In the genomic region with DNA sequence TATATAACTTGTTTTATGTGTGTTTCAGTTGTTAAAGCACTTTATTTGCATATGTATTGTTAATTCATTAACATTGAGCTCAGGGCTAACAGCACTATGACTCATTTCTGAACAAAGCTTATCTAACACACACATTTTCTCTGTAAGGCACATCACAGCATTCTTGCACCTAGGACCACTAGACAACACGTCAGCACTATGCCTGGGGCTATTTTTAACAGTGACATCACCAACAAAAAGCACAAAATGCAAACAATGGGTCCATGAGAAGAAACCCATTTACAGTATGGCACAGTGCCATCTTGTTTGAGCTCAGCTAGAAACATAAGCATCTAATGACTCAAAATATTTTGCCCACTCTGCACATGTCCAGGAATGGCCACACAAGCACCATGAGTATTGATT, we compare ENCODE assay signal across 10 cellular contexts.
DNase-seq lines count a peak whose midpoint lies in the region; ATAC-seq, FAIRE-seq and TF ChIP-seq lines count a peak whose summit lies in the region.
"Had no signal": no experiment of that assay in that cellular context is flagged by ENCODE, and none has a peak within 500 bp of the region (broad histone marks: within the 10 kb centered on the region; RNA-seq: fewer than 3 reads in every experiment).

No MANE protein-coding gene starts in this region.

- TF ChIP-seq RAD21 in HepG2 (CRISPR knock-in tag; IDR thresholded peaks at IDR 0.05), result no peak

- H3K9me3 ChIP-seq in HepG2 (ENCODE audit: low read length), result no peaks in the 10 kb centered on the region
- no peaks in the 10 kb centered on the region for H3K9me3 ChIP-seq in right lobe of liver
- H3K9me3 ChIP-seq in RWPE2 (ENCODE audit: severe bottlenecking), result no peaks in the 10 kb centered on the region
- H3K9me3 ChIP-seq: BLaER1 had no signal

- TF ChIP-seq EP300 in HepG2 (IDR thresholded peaks at IDR 0.05; ENCODE audit: low read depth in 2 of 2, low read length in 2 of 2) (no peak), HepG2 (CRISPR knock-in tag; IDR thresholded peaks at IDR 0.05; ENCODE audit: borderline replicate concordance) (no peak)

- no peak for FAIRE-seq in HepG2 (lab: Jason Lieb, UNC)
- FAIRE-seq in urothelium cell line (lab: Jason Lieb, UNC), result peak; percentile 23

- DNase-seq in HepG2 (ENCODE audit: low spot score), result peak; percentile 25
- DNase-seq in right lobe of liver, result no peak
- DNase-seq in RWPE2 (ENCODE audit: low spot score), result no peak
- DNase-seq in urothelium cell line (ENCODE audit: low spot score), result peak; percentile 55
- no peak for DNase-seq in SW480 (ENCODE audit: low spot score)
- DNase-seq in activated CD4-positive, alpha-beta T cell treated with anti-CD3 and anti-CD28 coated beads for 4 hours, result no peak
- DNase-seq in AG08395 (ENCODE audit: low spot score), result no peak
- DNase-seq: activated naive CD8-positive, alpha-beta T cell treated with anti-CD3 and anti-CD28 coated beads, Interleukin-2, amount 10 ng/mL, durations not matched to agents 7 days and 5 days had no signal

- no peak overlapping the region for H3K9ac ChIP-seq in HepG2 (ENCODE audit: insufficient read depth, low read depth, low read length)
- H3K9ac ChIP-seq: BLaER1 had no signal

- no peak overlapping the region for H2AFZ ChIP-seq in HepG2 (ENCODE audit: low read length)

- H3K4me1 ChIP-seq in HepG2 (ENCODE audit: insufficient read depth, low read length), result no peaks in the 10 kb centered on the region
- no peaks in the 10 kb centered on the region for H3K4me1 ChIP-seq in right lobe of liver
- peaks cover 19% of the 10 kb centered on the region for H3K4me1 ChIP-seq in RWPE2 (ENCODE audit: insufficient read depth, poor library complexity, severe bottlenecking)
- H3K4me1 ChIP-seq: BLaER1 had no signal

- no peaks in the 10 kb centered on the region for H3K79me2 ChIP-seq in HepG2 (ENCODE audit: insufficient read depth, low read length)

- intact Hi-C loops in HepG2 (cut with micrococcal nuclease; ENCODE audit: unreplicated experiment) (no loop called here), right lobe of liver (cut with DNase I) (no loop called here)

- no TSS peak for BruUV-seq in HepG2 (replicated peaks; lab: Mats Ljungman, UMichigan)

- H3K27me3 ChIP-seq in HepG2 (ENCODE audit: control insufficient read depth in 1 of 2, insufficient read depth in 2 of 2, low read length in 2 of 2) (no peaks in the 10 kb centered on the region), right lobe of liver (no peaks in the 10 kb centered on the region), RWPE2 (ENCODE audit: insufficient read depth, poor library complexity, severe bottlenecking) (no peaks in the 10 kb centered on the region)
- H3K27me3 ChIP-seq: BLaER1 had no signal

- CTCF ChIA-PET in HepG2 (lab: Yijun Ruan, JAX; ENCODE audit: low intra/inter-chr PET ratio, low total read pairs), result no interaction called here

- H3K4me3 ChIP-seq in HepG2 (replicated peaks in 1 of 3; ENCODE audit: insufficient read depth in 1 of 3, low read depth in 2 of 3, low read length in 3 of 3) (no peak overlapping the region), right lobe of liver (no peak overlapping the region), RWPE2 (ENCODE audit: severe bottlenecking) (no peak overlapping the region)
- H3K4me3 ChIP-seq: BLaER1 had no signal

- H3K36me3 ChIP-seq in HepG2 (replicated peaks in 1 of 2; ENCODE audit: control insufficient read depth in 1 of 2, insufficient read depth in 2 of 2, low read length in 2 of 2) (no peaks in the 10 kb centered on the region), right lobe of liver (peaks cover 0 to 11% (median 0%) of the 10 kb centered on the region in 4 donors), RWPE2 (ENCODE audit: low read depth) (no peaks in the 10 kb centered on the region)
- H3K36me3 ChIP-seq: BLaER1 had no signal

- in situ Hi-C loops in HepG2 (cut with HindIII; ENCODE audit: extremely low pct_ligation_motif_present, low pct_unique_long_range_greater_than_20kb), result no loop called here

- TF ChIP-seq CTCF in HepG2 (CRISPR knock-in tag; IDR thresholded peaks at IDR 0.05) (no peak), right lobe of liver (IDR thresholded peaks at IDR 0.05) (no peak), RWPE2 (IDR thresholded peaks at IDR 0.05; ENCODE audit: poor library complexity, severe bottlenecking) (no peak)

- H3K4me2 ChIP-seq in HepG2 (ENCODE audit: low read depth, low read length), result no peak overlapping the region
- H3K4me2 ChIP-seq: BLaER1 had no signal

- TF ChIP-seq POLR2A in HepG2 (IDR thresholded peaks at IDR 0.05; ENCODE audit: insufficient read depth in 1 of 2, low read depth in 2 of 2, low read length in 2 of 2) (no peak), right lobe of liver (IDR thresholded peaks at IDR 0.05) (no peak)

- H3K27ac ChIP-seq in HepG2 (ENCODE audit: extremely low read length, insufficient read depth, low read length) (no peak overlapping the region), right lobe of liver (no peak overlapping the region), RWPE2 (ENCODE audit: poor library complexity, severe bottlenecking) (peak overlapping the region; percentile 73)
- H3K27ac ChIP-seq: BLaER1 had no signal

- POLR2A ChIA-PET in HepG2 (lab: Yijun Ruan, JAX), result no interaction called here

- ATAC-seq in HepG2, result no peak
- no peak for ATAC-seq in right lobe of liver
- ATAC-seq in HG03060 (IDR thresholded peaks at IDR 0.05; ENCODE audit: low read depth, unreplicated experiment), result peak; percentile 97
- peak; percentile 69 for ATAC-seq in RWPE2 (ENCODE audit: low read depth)

- 0% methylated on average over 1 of the region's 1 CpG for WGBS in HepG2 (ENCODE audit: low lambda C conversion rate)
- WGBS in right lobe of liver (ENCODE audit: insufficient coverage, low coverage, low lambda C conversion rate, missing lambda C conversion rate), result 40% methylated on average over 1 of the region's 1 CpG

- H4K20me1 ChIP-seq in HepG2 (ENCODE audit: insufficient read depth, low read length), result no peaks in the 10 kb centered on the region
- H4K20me1 ChIP-seq: BLaER1 had no signal

TF ChIP-seq in HepG2, 621 proteins besides CTCF, POLR2A, EP300 and RAD21:
- TF ChIP-seq SMARCE1 (IDR thresholded peaks at IDR 0.05; ENCODE audit: borderline replicate concordance) (no peak), ATF7 (IDR thresholded peaks at IDR 0.05) (0 out of 2 replicates have a peak, but pooled peaks have one; percentile 14), ATF7 (CRISPR knock-in tag; IDR thresholded peaks at IDR 0.05) (no peak), ZNF124 (CRISPR knock-in tag; IDR thresholded peaks at IDR 0.05) (no peak), CREB1 (IDR thresholded peaks at IDR 0.05) (peak; percentile 65), CREB1 (CRISPR knock-in tag; IDR thresholded peaks at IDR 0.05) (no peak), ZNF337 (CRISPR knock-in tag; IDR thresholded peaks at IDR 0.05; ENCODE audit: borderline replicate concordance, low read depth) (no peak)

Comparison
In these comparisons a context has a peak if more than half of its experiments do, and no peak if none do; other contexts are left out.
1. DNase-seq: peak in HepG2 (single experiment) and urothelium cell line (single experiment); none in right lobe of liver (0 of 3), RWPE2 (single experiment), SW480 (single experiment), activated CD4-positive, alpha-beta T cell treated with anti-CD3 and anti-CD28 coated beads for 4 hours (0 of 2) and AG08395 (single experiment).
2. ATAC-seq: peak in HG03060 (single experiment) and RWPE2 (single experiment); none in HepG2 (single experiment) and right lobe of liver (0 of 4).